7 cellular contexts compared by ENCODE assay signal in the genomic region with DNA sequence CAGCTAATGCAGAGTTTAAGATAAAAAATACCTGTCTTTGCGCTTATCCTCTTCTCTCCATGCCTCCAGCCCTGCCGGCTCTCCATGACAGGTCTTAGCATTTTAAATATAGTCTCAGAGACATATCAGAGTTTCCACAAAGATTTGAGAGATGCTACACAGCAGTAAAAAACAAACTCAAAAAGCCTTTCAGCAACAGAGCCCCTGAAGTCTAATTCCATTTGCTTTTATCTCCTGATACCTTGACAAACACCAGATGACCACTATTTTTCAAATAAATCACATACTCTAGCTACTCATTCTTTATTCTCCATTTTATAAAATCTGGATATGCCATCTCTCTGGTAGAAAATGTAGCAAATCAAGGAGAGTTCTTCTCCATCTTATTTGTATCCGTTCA.
"Had no signal": no experiment of that assay in that cellular context is flagged by ENCODE, and none has a peak within 500 bp of the region (broad histone marks: within the 10 kb centered on the region; RNA-seq: fewer than 3 reads in every experiment).

No MANE protein-coding gene starts in this region.

- H3K9ac ChIP-seq: GM23248 had no signal

- DNase-seq: GM23248, GOT3, H7, KBM-7 had no signal

- ATAC-seq: HepG2 had no signal

- H3K4me3 ChIP-seq: GM23248, HAP-1 had no signal

- H3K4me1 ChIP-seq: HAP-1 had no signal

- H2AFZ ChIP-seq: GM23248 had no signal

- H3K36me3 ChIP-seq: HAP-1 had no signal

- H3K27ac ChIP-seq: GM23248, HL-60 had no signal
